In genomic region chr2:191165190-191165643, GRCh38 we compare ENCODE assay signal across 8 cellular contexts. TPM values are rescaled to one million over a fixed set of nuclear protein-coding genes. Genes with fewer than 3 reads are reported as not detected.
DNase-seq lines count a peak whose midpoint lies in the region; ATAC-seq and TF ChIP-seq lines count a peak whose summit lies in the region.

No MANE protein-coding gene starts in this region.

- no peaks in the 10 kb centered on the region for H3K9me3 ChIP-seq in esophagus muscularis mucosa

- 23% methylated on average over 4 of the region's 4 CpGs for WGBS in esophagus muscularis mucosa

- no peak overlapping the region for H3K27ac ChIP-seq in esophagus muscularis mucosa (replicated peaks in 1 of 4)

- intact Hi-C loops in esophagus muscularis mucosa (cut with DNase I): loop anchor here (5.0 kb wide), 1 partner anchor 337 kb away; no protein-coding TSS in a partner anchor

- peaks cover 23 to 30% of the 10 kb centered on the region in 2 donors for H3K4me1 Mint-ChIP-seq in natural killer cell treated with Interleukin-12 subunit alpha and Interleukin-12 subunit beta and Interleukin-15 and Interleukin-18, amount 100 ng/mL, for 72 hours (ENCODE audit: low read depth in 2 of 2)

- no peak overlapping the region for H3K4me3 Mint-ChIP-seq in natural killer cell treated with Interleukin-12 subunit alpha and Interleukin-12 subunit beta and Interleukin-15 and Interleukin-18, amount 100 ng/mL, for 72 hours

- no peak for TF ChIP-seq EP300 in esophagus muscularis mucosa (IDR thresholded peaks at IDR 0.05)

- no peaks in the 10 kb centered on the region for H3K36me3 ChIP-seq in esophagus muscularis mucosa

- ATAC-seq in GM21367 (IDR thresholded peaks at IDR 0.05; ENCODE audit: unreplicated experiment) (peak; percentile 85), SK-N-SH treated with all-trans-retinoic acid at 6 μM for 48 hours (peak; percentile 85)
- peak; percentile 74 to 87 for ATAC-seq in natural killer cell treated with Interleukin-12 subunit alpha and Interleukin-12 subunit beta and Interleukin-15 and Interleukin-18, amount 100 ng/mL, for 72 hours

- no peak overlapping the region for H3K4me3 ChIP-seq in esophagus muscularis mucosa

- peaks cover 4% of the 10 kb centered on the region for H3K36me3 Mint-ChIP-seq in natural killer cell treated with Interleukin-12 subunit alpha and Interleukin-12 subunit beta and Interleukin-15 and Interleukin-18, amount 100 ng/mL, for 72 hours

- peaks cover 25 to 35% (median 32%) of the 10 kb centered on the region in 4 donors for H3K4me1 ChIP-seq in esophagus muscularis mucosa

- TF ChIP-seq POLR2A in esophagus muscularis mucosa (IDR thresholded peaks at IDR 0.05; ENCODE audit: low read depth): no peak

- no peaks in the 10 kb centered on the region for H3K27me3 Mint-ChIP-seq in natural killer cell treated with Interleukin-12 subunit alpha and Interleukin-12 subunit beta and Interleukin-15 and Interleukin-18, amount 100 ng/mL, for 72 hours

- peak; percentile 52 to 74 (median 60) for TF ChIP-seq CTCF in esophagus muscularis mucosa (IDR thresholded peaks at IDR 0.05)

- no peaks in the 10 kb centered on the region for H3K27me3 ChIP-seq in esophagus muscularis mucosa

- H3K9me3 Mint-ChIP-seq in natural killer cell treated with Interleukin-12 subunit alpha and Interleukin-12 subunit beta and Interleukin-15 and Interleukin-18, amount 100 ng/mL, for 72 hours: no peaks in the 10 kb centered on the region

- DNase-seq in NCI-H2029 treated with DMSO at 0.1 percent for 48 hours (lab: John Stamatoyannopoulos, UW) (peak; percentile 28), NCI-H2029 (lab: John Stamatoyannopoulos, UW) (no peak), KG1 (lab: John Stamatoyannopoulos, UW) (peak; percentile 39), esophagus muscularis mucosa (ENCODE audit: extremely low spot score) (no peak), ecto neural progenitor cell (ENCODE audit: low spot score) (no peak)
- DNase-seq in natural killer cell treated with Interleukin-12 subunit alpha and Interleukin-12 subunit beta and Interleukin-15 and Interleukin-18, amount 100 ng/mL, for 72 hours (ENCODE audit: low spot score): no peak

- peak overlapping the region; percentile 47 to 92 for H3K27ac Mint-ChIP-seq in natural killer cell treated with Interleukin-12 subunit alpha and Interleukin-12 subunit beta and Interleukin-15 and Interleukin-18, amount 100 ng/mL, for 72 hours

TF ChIP-seq in SK-N-SH treated with all-trans-retinoic acid at 6 μM for 48 hours, 23 proteins besides CTCF, POLR2A, EP300 and RAD21:
- TF ChIP-seq TSHZ2 (CRISPR knock-in tag; IDR thresholded peaks at IDR 0.05) (no peak), BACH2 (CRISPR knock-in tag; IDR thresholded peaks at IDR 0.05; ENCODE audit: borderline replicate concordance) (no peak), TOX (CRISPR knock-in tag; IDR thresholded peaks at IDR 0.05; ENCODE audit: borderline replicate concordance) (no peak), CREB5 (CRISPR knock-in tag; IDR thresholded peaks at IDR 0.05; ENCODE audit: low read depth) (no peak), OSR1 (CRISPR knock-in tag; IDR thresholded peaks at IDR 0.05) (no peak)
TF ChIP-seq in SK-N-SH treated with all-trans-retinoic acid at 6 μM for 48 hours: peak in this region for 0.

RNA-seq across cellular contexts. Expression of gene STAT4, which starts 14.4 kb away (rescaled TPM):
- 1 to 10 TPM in 2 of 4 donors, under 1 TPM in 2; 0.26 to 5.4 (median 2.4) TPM for total RNA-seq in esophagus muscularis mucosa
- total RNA-seq in natural killer cell treated with Interleukin-12 subunit alpha and Interleukin-12 subunit beta and Interleukin-15 and Interleukin-18, amount 100 ng/mL, for 72 hours: 100 to 1,000 TPM; 133 to 241 TPM

Comparison
In these comparisons a context has a peak if more than half of its experiments do, and no peak if none do; other contexts are left out.
1. DNase-seq: peak in NCI-H2029 treated with DMSO at 0.1 percent for 48 hours (single experiment) and KG1 (single experiment); none in NCI-H2029 (single experiment), esophagus muscularis mucosa (single experiment), natural killer cell treated with Interleukin-12 subunit alpha and Interleukin-12 subunit beta and Interleukin-15 and Interleukin-18, amount 100 ng/mL, for 72 hours (single experiment) and ecto neural progenitor cell (single experiment).
2. RNA of gene STAT4, which starts 14.4 kb away (total RNA-seq): 133 to 241 TPM in natural killer cell treated with Interleukin-12 subunit alpha and Interleukin-12 subunit beta and Interleukin-15 and Interleukin-18, amount 100 ng/mL, for 72 hours; 0.26 to 5.4 TPM in esophagus muscularis mucosa; every median in the first group is over 10 times any median in the second.
3. Peak in every context shown above with its lines, with median percentiles within 50 percentile points of each other: ATAC-seq.